In the genomic region with DNA sequence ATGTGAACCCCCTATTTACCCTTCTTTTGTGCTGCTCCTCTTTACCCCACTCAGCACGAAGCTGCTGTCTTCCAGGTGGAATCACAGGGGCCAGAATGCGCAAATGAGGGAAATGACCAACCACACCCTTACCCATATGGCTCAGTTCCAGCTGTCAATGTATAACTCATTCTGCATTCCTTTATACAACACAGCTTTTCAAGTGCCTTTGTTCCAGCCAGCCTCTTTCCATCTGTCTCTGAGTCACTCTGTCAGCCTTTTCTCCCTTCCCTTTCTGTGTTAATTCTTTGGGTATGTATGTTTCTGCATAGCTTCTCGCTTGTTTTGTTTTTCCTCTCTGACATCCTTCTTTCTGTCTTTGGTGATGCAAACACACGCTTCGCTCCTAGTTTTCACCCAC, we compare ENCODE assay signal across 1 cellular context.
TF ChIP-seq lines count a peak whose summit lies in the region.

No MANE protein-coding gene starts in this region.

TF ChIP-seq in A549, 52 proteins besides CTCF, POLR2A, EP300 and RAD21:
- no peak for TF ChIP-seq FOSL2 (IDR thresholded peaks at IDR 0.05)
- TF ChIP-seq FOSL2 (CRISPR knock-in tag; IDR thresholded peaks at IDR 0.05): peak; percentile 48
- TF ChIP-seq RNF2 (IDR thresholded peaks at IDR 0.05; ENCODE audit: borderline replicate concordance, low read depth): no peak
TF ChIP-seq in A549: peak in this region for 1.
